ENCODE assay signal across 20 cellular contexts in the genomic region with DNA sequence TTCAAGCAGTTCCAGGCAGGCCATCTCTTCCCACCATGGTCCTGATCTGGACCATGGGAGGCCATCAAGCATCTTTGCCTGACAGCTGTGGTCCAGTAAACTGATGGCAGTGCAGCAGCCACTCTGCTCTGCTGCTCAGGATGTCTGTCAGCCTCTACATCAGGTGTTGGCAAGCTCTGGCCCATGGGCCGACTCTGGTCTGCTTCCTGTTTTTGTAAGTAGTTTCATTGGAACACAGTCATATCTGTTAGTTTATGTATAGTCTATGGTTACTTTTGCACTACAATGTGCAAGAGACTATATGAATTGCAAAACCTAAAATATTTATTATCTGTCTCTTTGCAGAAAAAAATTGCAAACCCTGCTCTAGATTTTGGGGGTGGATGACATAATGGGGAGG.
DNase-seq lines count a peak whose midpoint lies in the region; ATAC-seq and TF ChIP-seq lines count a peak whose summit lies in the region.
"Had no signal": no experiment of that assay in that cellular context is flagged by ENCODE, and none has a peak within 500 bp of the region (broad histone marks: within the 10 kb centered on the region; RNA-seq: fewer than 3 reads in every experiment).

No MANE protein-coding gene starts in this region.

- no peak overlapping the region for H3K23ac ChIP-seq in mesenchymal stem cell (ENCODE audit: low read length in 2 of 2)

- H2BK12ac ChIP-seq in mesenchymal stem cell (ENCODE audit: low read length in 2 of 2) = no peak overlapping the region

- no peaks in the 10 kb centered on the region for H3K9me3 Mint-ChIP-seq in stimulated activated naive B cell treated with anti-CD40 and anti-IgM and Interleukin-4, amounts not matched to agents 10 μg/mL and 1 μg/mL and 100 μg/mL, for 72 hours
- H3K9me3 Mint-ChIP-seq in mesothelial cell of epicardium = no peaks in the 10 kb centered on the region
- H3K9me3 Mint-ChIP-seq: CD8-positive, alpha-beta T cell had no signal

- H2BK15ac ChIP-seq in mesenchymal stem cell (ENCODE audit: low read depth, poor library complexity, severe bottlenecking) = no peak overlapping the region

- H2BK5ac ChIP-seq in mesenchymal stem cell (ENCODE audit: low read depth, low read length, poor library complexity, severe bottlenecking) = no peak overlapping the region

- no peaks in the 10 kb centered on the region for H3K27me3 ChIP-seq in mesenchymal stem cell (ENCODE audit: control insufficient read depth in 1 of 2, insufficient read depth in 1 of 2, low read length in 2 of 2)
- H3K27me3 ChIP-seq: foreskin keratinocyte had no signal

- no peak overlapping the region for H3K4me3 ChIP-seq in mesenchymal stem cell (ENCODE audit: insufficient read depth in 1 of 2, low read depth in 1 of 2, low read length in 2 of 2)

- no peaks in the 10 kb centered on the region for H3K27me3 Mint-ChIP-seq in stimulated activated naive B cell treated with anti-CD40 and anti-IgM and Interleukin-4, amounts not matched to agents 10 μg/mL and 1 μg/mL and 100 μg/mL, for 72 hours
- peaks cover 1% of the 10 kb centered on the region for H3K27me3 Mint-ChIP-seq in mesothelial cell of epicardium (ENCODE audit: low read depth)
- H3K27me3 Mint-ChIP-seq: activated naive CD8-positive, alpha-beta T cell had no signal

- no peaks in the 10 kb centered on the region for H3K36me3 ChIP-seq in mesenchymal stem cell (ENCODE audit: control insufficient read depth in 1 of 2, insufficient read depth in 2 of 2, low read depth in 1 of 2, low read length in 2 of 2)

- no peak overlapping the region for H3K27ac Mint-ChIP-seq in stimulated activated naive B cell treated with anti-CD40 and anti-IgM and Interleukin-4, amounts not matched to agents 10 μg/mL and 1 μg/mL and 100 μg/mL, for 72 hours
- no peak overlapping the region for H3K27ac Mint-ChIP-seq in mesothelial cell of epicardium
- H3K27ac Mint-ChIP-seq: activated naive CD8-positive, alpha-beta T cell; CD8-positive, alpha-beta T cell had no signal

- no peak overlapping the region for H2BK120ac ChIP-seq in mesenchymal stem cell (ENCODE audit: low read depth, low read length)

- H4K91ac ChIP-seq in mesenchymal stem cell (ENCODE audit: low read length) = no peak overlapping the region

- H3K9ac ChIP-seq in mesenchymal stem cell (ENCODE audit: low read length) = no peak overlapping the region

- H2AFZ ChIP-seq in mesenchymal stem cell (ENCODE audit: low read depth, low read length) = no peak overlapping the region

- TF ChIP-seq CTCF in mesothelial cell of epicardium (IDR thresholded peaks at IDR 0.05; ENCODE audit: unreplicated experiment) = no peak

- H3K4me1 Mint-ChIP-seq in stimulated activated naive B cell treated with anti-CD40 and anti-IgM and Interleukin-4, amounts not matched to agents 10 μg/mL and 1 μg/mL and 100 μg/mL, for 72 hours = no peaks in the 10 kb centered on the region
- no peaks in the 10 kb centered on the region for H3K4me1 Mint-ChIP-seq in mesothelial cell of epicardium

- H3K4ac ChIP-seq in mesenchymal stem cell (ENCODE audit: low read depth in 1 of 2, low read length in 2 of 2) = no peak overlapping the region

- H3K18ac ChIP-seq in mesenchymal stem cell (ENCODE audit: low read depth in 1 of 2, low read length in 2 of 2) = no peak overlapping the region

- H3K14ac ChIP-seq in mesenchymal stem cell (ENCODE audit: low read length in 2 of 2) = no peak overlapping the region

- H3K36me3 Mint-ChIP-seq in stimulated activated naive B cell treated with anti-CD40 and anti-IgM and Interleukin-4, amounts not matched to agents 10 μg/mL and 1 μg/mL and 100 μg/mL, for 72 hours = no peaks in the 10 kb centered on the region
- H3K36me3 Mint-ChIP-seq in mesothelial cell of epicardium = no peaks in the 10 kb centered on the region
- H3K36me3 Mint-ChIP-seq: activated naive CD8-positive, alpha-beta T cell; CD8-positive, alpha-beta T cell had no signal

- H2AK5ac ChIP-seq in mesenchymal stem cell (ENCODE audit: low read length, severe bottlenecking) = no peak overlapping the region

- ATAC-seq in GM18909 (IDR thresholded peaks at IDR 0.05; ENCODE audit: poor library complexity, unreplicated experiment) (peak; percentile 59), HG02852 (IDR thresholded peaks at IDR 0.05; ENCODE audit: unreplicated experiment) (peak; percentile 86), HG03378 (IDR thresholded peaks at IDR 0.05; ENCODE audit: unreplicated experiment) (peak; percentile 58)
- ATAC-seq in stimulated activated naive B cell treated with anti-CD40 and anti-IgM and Interleukin-4, amounts not matched to agents 10 μg/mL and 1 μg/mL and 100 μg/mL, for 72 hours (replicated peaks) = peak; percentile 48 to 71
- ATAC-seq: CD8-positive, alpha-beta T cell; foreskin keratinocyte had no signal

- 100% methylated on average over 1 of the region's 1 CpG for WGBS in mesenchymal stem cell

- no peak overlapping the region for H3K27ac ChIP-seq in mesenchymal stem cell (ENCODE audit: low read length, poor library complexity, severe bottlenecking)
- H3K27ac ChIP-seq: foreskin keratinocyte, HL-60 had no signal

- H3K9me3 ChIP-seq in mesenchymal stem cell (ENCODE audit: control insufficient read depth, low read length) = no peaks in the 10 kb centered on the region

- H4K8ac ChIP-seq in mesenchymal stem cell (ENCODE audit: low read length) = no peak overlapping the region

- no peak overlapping the region for H3K4me3 Mint-ChIP-seq in stimulated activated naive B cell treated with anti-CD40 and anti-IgM and Interleukin-4, amounts not matched to agents 10 μg/mL and 1 μg/mL and 100 μg/mL, for 72 hours
- H3K4me3 Mint-ChIP-seq in mesothelial cell of epicardium = no peak overlapping the region
- H3K4me3 Mint-ChIP-seq: activated naive CD8-positive, alpha-beta T cell; CD8-positive, alpha-beta T cell had no signal

- no peaks in the 10 kb centered on the region for H3K79me1 ChIP-seq in mesenchymal stem cell (replicated peaks; ENCODE audit: low read length, poor library complexity, severe bottlenecking)

- no peaks in the 10 kb centered on the region for H3K4me1 ChIP-seq in mesenchymal stem cell (ENCODE audit: control insufficient read depth, insufficient read depth, low read depth, low read length)
- H3K4me1 ChIP-seq: foreskin keratinocyte had no signal

- H3K4me2 ChIP-seq in mesenchymal stem cell (ENCODE audit: low read length, poor library complexity, severe bottlenecking) = no peak overlapping the region

- no peak for DNase-seq in stimulated activated naive B cell treated with anti-CD40 and anti-IgM and Interleukin-4, amounts not matched to agents 10 μg/mL and 1 μg/mL and 100 μg/mL, for 72 hours
- no peak for DNase-seq in mesothelial cell of epicardium (ENCODE audit: low spot score in 2 of 2, unreplicated experiment in 2 of 2)
- DNase-seq in mesenchymal stem cell = no peak
- no peak for DNase-seq in ecto neural progenitor cell (ENCODE audit: low spot score)
- no peak for DNase-seq in T-helper 9 cell
- DNase-seq: activated CD4-positive, alpha-beta T cell treated with anti-CD3 and anti-CD28 coated beads for 4 hours; CD8-positive, alpha-beta T cell; effector CD4-positive, alpha-beta T cell; erythroblast; foreskin keratinocyte; islet precursor cell; NCI-H1417 treated with DMSO at 0.1 percent for 48 hours; NCI-H524; occipital lobe; SHP77 had no signal
